22 cellular contexts compared by ENCODE assay signal in genomic region chr11:133984828-133985227, GRCh38.
"Had no signal": no experiment of that assay in that cellular context is flagged by ENCODE, and none has a peak within 500 bp of the region (broad histone marks: within the 10 kb centered on the region; RNA-seq: fewer than 3 reads in every experiment).

No MANE protein-coding gene starts in this region.

- H3K27ac ChIP-seq: esophagus muscularis mucosa, heart right ventricle, prostate gland, right atrium auricular region, tibial artery, VCaP had no signal

- ATAC-seq: heart right ventricle, left ventricle myocardium superior had no signal

- H3K36me3 Mint-ChIP-seq: activated naive CD8-positive, alpha-beta T cell treated with anti-CD3 and anti-CD28 coated beads for 36 hours had no signal

- H3K4me1 Mint-ChIP-seq: neural crest cell had no signal

- H3K4me3 Mint-ChIP-seq: activated naive CD8-positive, alpha-beta T cell treated with anti-CD3 and anti-CD28 coated beads for 36 hours; activated T-helper 1 cell treated with anti-CD3 and anti-CD28 coated beads, Interleukin-12 subunit alpha, Interleukin-12 subunit beta, Interleukin-2, Interleukin-4 antibody, amounts not matched to agents 30 ng/mL and 10 ng/mL and 1 ng/mL, durations not matched to agents 14 hours and 24 hours and 36 hours; dendritic cell treated with granulocyte-macrophage colony-stimulating factor and Interleukin-4, amounts not matched to agents 40 ng/mL and 50 ng/mL, for 4 days; neural crest cell had no signal

- FAIRE-seq: endothelial cell of umbilical vein had no signal

- H3K27me3 ChIP-seq: esophagus muscularis mucosa, heart right ventricle, right atrium auricular region had no signal

- H3K9me3 Mint-ChIP-seq: activated naive CD8-positive, alpha-beta T cell treated with anti-CD3 and anti-CD28 coated beads for 36 hours; activated T-helper 1 cell treated with anti-CD3 and anti-CD28 coated beads, Interleukin-12 subunit alpha, Interleukin-12 subunit beta, Interleukin-2, Interleukin-4 antibody, amounts not matched to agents 30 ng/mL and 10 ng/mL and 1 ng/mL, durations not matched to agents 14 hours and 24 hours and 36 hours; dendritic cell treated with granulocyte-macrophage colony-stimulating factor and Interleukin-4, amounts not matched to agents 40 ng/mL and 50 ng/mL, for 4 days; neural crest cell had no signal

- H3K27ac Mint-ChIP-seq: activated naive CD8-positive, alpha-beta T cell treated with anti-CD3 and anti-CD28 coated beads for 36 hours; activated T-helper 1 cell treated with anti-CD3 and anti-CD28 coated beads, Interleukin-12 subunit alpha, Interleukin-12 subunit beta, Interleukin-2, Interleukin-4 antibody, amounts not matched to agents 30 ng/mL and 10 ng/mL and 1 ng/mL, durations not matched to agents 14 hours and 24 hours and 36 hours; dendritic cell treated with granulocyte-macrophage colony-stimulating factor and Interleukin-4, amounts not matched to agents 40 ng/mL and 50 ng/mL, for 4 days had no signal

- H3K27me3 Mint-ChIP-seq: activated naive CD8-positive, alpha-beta T cell treated with anti-CD3 and anti-CD28 coated beads for 36 hours; dendritic cell treated with granulocyte-macrophage colony-stimulating factor and Interleukin-4, amounts not matched to agents 40 ng/mL and 50 ng/mL, for 4 days had no signal

- DNase-seq: activated CD4-positive, alpha-beta T cell treated with anti-CD3 and anti-CD28 coated beads, Interleukin-2, amount 50 U/mL, for 1 hour; activated CD4-positive, CD25-positive, alpha-beta regulatory T cell treated with anti-CD3 and anti-CD28 coated beads, Interleukin-2, amount 50 U/mL, for 72 hours; activated CD8-positive, alpha-beta memory T cell treated with anti-CD3 and anti-CD28 coated beads for 24 hours; activated naive CD4-positive, alpha-beta T cell; activated naive CD8-positive, alpha-beta T cell treated with anti-CD3 and anti-CD28 coated beads for 36 hours; amniotic stem cell; effector memory CD4-positive, alpha-beta T cell; heart right ventricle; left ventricle myocardium superior; stimulated activated CD4-positive, alpha-beta T cell treated with anti-CD3 and anti-CD28 coated beads, Interleukin-12 subunit alpha, Interleukin-12 subunit beta, amount 100 ng/mL, for 4 hours; stimulated activated CD4-positive, alpha-beta T cell treated with anti-CD3 and anti-CD28 coated beads, Interleukin-1b, Interleukin-23, amount 100 ng/mL, for 48 hours; stimulated activated CD8-positive, alpha-beta memory T cell treated with anti-CD3 and anti-CD28 coated beads, Interleukin-4, amount 100 ng/mL, for 48 hours; stimulated activated naive CD4-positive, alpha-beta T cell; tibial artery had no signal

- H3K4me3 ChIP-seq: esophagus muscularis mucosa, heart right ventricle, prostate gland, right atrium auricular region, tibial artery had no signal
